ENCODE assay signal across 9 cellular contexts in the genomic region with DNA sequence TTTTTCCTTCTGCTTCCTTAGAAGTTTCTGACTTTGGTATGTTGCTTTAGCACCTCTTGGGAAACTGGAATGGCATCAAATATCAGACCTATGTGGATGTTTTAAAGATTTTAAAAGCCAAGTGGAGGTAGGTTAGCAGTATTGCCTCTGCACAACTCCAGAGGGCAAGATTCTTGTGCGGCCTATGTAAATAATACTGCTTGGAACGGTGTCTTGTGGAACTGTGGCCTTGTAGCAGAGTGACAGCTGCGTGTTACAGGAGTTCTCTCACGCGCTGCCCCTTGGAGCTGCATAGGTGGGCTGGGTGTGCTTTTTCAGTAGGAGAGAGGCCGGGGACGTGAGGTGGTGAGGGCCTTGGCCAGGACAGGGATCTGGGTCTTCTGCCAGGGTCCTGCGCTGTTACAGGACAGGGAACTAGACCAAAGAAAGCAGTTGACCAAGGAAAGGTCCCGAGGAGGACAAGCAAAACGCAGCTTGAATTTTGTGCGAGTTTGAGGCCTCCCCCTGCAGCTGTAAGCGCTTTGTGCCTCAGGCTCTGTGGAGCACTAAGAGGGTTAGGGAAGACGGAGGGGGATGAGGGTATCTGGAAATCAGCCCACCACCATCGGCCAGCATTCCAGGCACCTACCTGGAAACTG. TPM values are rescaled to one million over a fixed set of nuclear protein-coding genes. Genes with fewer than 3 reads are reported as not detected.
DNase-seq lines count a peak whose midpoint lies in the region; ATAC-seq and TF ChIP-seq lines count a peak whose summit lies in the region.
"Had no signal": no experiment of that assay in that cellular context is flagged by ENCODE, and none has a peak within 500 bp of the region (broad histone marks: within the 10 kb centered on the region; RNA-seq: fewer than 3 reads in every experiment).

No MANE protein-coding gene starts in this region.

- H3K9me3 ChIP-seq in left ventricle myocardium inferior (replicated peaks), result no peaks in the 10 kb centered on the region
- H3K9me3 ChIP-seq in mononuclear cell (ENCODE audit: low read depth, low read length), result no peaks in the 10 kb centered on the region
- H3K9me3 ChIP-seq in vagina, result no peaks in the 10 kb centered on the region

- no peaks in the 10 kb centered on the region for H3K9me3 Mint-ChIP-seq in MCF 10A (ENCODE audit: unreplicated experiment)

- peak overlapping the region; percentile 84 for H3K27ac Mint-ChIP-seq in MCF 10A (ENCODE audit: low read depth, unreplicated experiment)

- H3K4me1 ChIP-seq in left ventricle myocardium inferior (peaks cover 29% of the 10 kb centered on the region), mononuclear cell (ENCODE audit: insufficient read depth, low read length) (peaks cover 56% of the 10 kb centered on the region), vagina (peaks cover 34% of the 10 kb centered on the region)

- intact Hi-C loops in left ventricle myocardium inferior (cut with micrococcal nuclease), result no loop called here
- intact Hi-C loops in left ventricle myocardium superior (cut with micrococcal nuclease), result no loop called here
- intact Hi-C loops in MCF 10A (cut with micrococcal nuclease), result no loop called here
- intact Hi-C loops in vagina (cut with DNase I), result no loop called here
- intact Hi-C loops in sciatic nerve (cut with DNase I), result no loop called here

- no peak for DNase-seq in left ventricle myocardium inferior
- DNase-seq in left ventricle myocardium superior, result no peak
- DNase-seq in MCF 10A (ENCODE audit: unreplicated experiment), result no peak
- DNase-seq in vagina (ENCODE audit: extremely low spot score in 2 of 2), result no peak
- DNase-seq in sciatic nerve (ENCODE audit: low spot score), result no peak
- DNase-seq: GDM1 had no signal

- H3K27ac ChIP-seq in left ventricle myocardium inferior (replicated peaks), result no peak overlapping the region
- H3K27ac ChIP-seq in vagina, result no peak overlapping the region

- H3K4me3 Mint-ChIP-seq in MCF 10A (ENCODE audit: unreplicated experiment), result peak overlapping the region; percentile 88

- H3K27me3 ChIP-seq in left ventricle myocardium inferior (ENCODE audit: low read depth), result no peaks in the 10 kb centered on the region
- H3K27me3 ChIP-seq in mononuclear cell (ENCODE audit: insufficient read depth, low read length), result no peaks in the 10 kb centered on the region
- no peaks in the 10 kb centered on the region for H3K27me3 ChIP-seq in vagina

- CTCF ChIA-PET in MCF 10A (lab: Yijun Ruan, JAX), result no interaction called here

- BruUV-seq in MCF 10A (replicated peaks; lab: Mats Ljungman, UMichigan), result TSS peak; percentile 39

- no peak for TF ChIP-seq POLR2A in vagina (IDR thresholded peaks at IDR 0.05)

- no peaks in the 10 kb centered on the region for H3K36me3 ChIP-seq in left ventricle myocardium inferior
- H3K36me3 ChIP-seq in vagina, result no peaks in the 10 kb centered on the region

- H3K4me3 ChIP-seq in left ventricle myocardium inferior, result peak overlapping the region; percentile 87
- peak overlapping the region; percentile 79 for H3K4me3 ChIP-seq in mononuclear cell (ENCODE audit: low read length)
- H3K4me3 ChIP-seq in vagina, result peak overlapping the region; percentile 84 to 85

- H3K36me3 Mint-ChIP-seq in MCF 10A (ENCODE audit: insufficient read depth, unreplicated experiment), result peaks cover 7% of the 10 kb centered on the region

- TF ChIP-seq CTCF in left ventricle myocardium inferior (IDR thresholded peaks at IDR 0.05; ENCODE audit: borderline replicate concordance), result no peak
- no peak for TF ChIP-seq CTCF in MCF 10A (IDR thresholded peaks at IDR 0.05; ENCODE audit: unreplicated experiment)
- TF ChIP-seq CTCF in vagina (IDR thresholded peaks at IDR 0.05), result no peak

- POLR2A ChIA-PET in MCF 10A (lab: Yijun Ruan, JAX), result interaction anchor here (0.9 kb wide), 1 partner anchor 1228 kb away, joined by 5 read pairs; the partner anchor contains the start of gene TCP1

- peaks cover 17% of the 10 kb centered on the region for H3K4me1 Mint-ChIP-seq in MCF 10A (ENCODE audit: insufficient read depth, unreplicated experiment)

- ATAC-seq in left ventricle myocardium superior, result no peak
- ATAC-seq in HG03108 (IDR thresholded peaks at IDR 0.05; ENCODE audit: unreplicated experiment), result no peak
- ATAC-seq in sciatic nerve, result no peak
- ATAC-seq in GM21619 (IDR thresholded peaks at IDR 0.05; ENCODE audit: unreplicated experiment), result no peak

- peaks cover 5% of the 10 kb centered on the region for H3K27me3 Mint-ChIP-seq in MCF 10A (ENCODE audit: insufficient read depth, unreplicated experiment)

RNA-seq across cellular contexts. Expression of gene TMEM181, which starts 1.5 kb away (rescaled TPM):
- 8.8 TPM for total RNA-seq in left ventricle myocardium inferior
- 9.6 TPM for total RNA-seq in left ventricle myocardium superior
- total RNA-seq in MCF 10A (2022), result 25.3 and 28.8 TPM in 2 replicates
- 13.4 TPM for total RNA-seq in mononuclear cell
- 18.4 TPM for total RNA-seq in vagina
- 18.4 TPM for total RNA-seq in sciatic nerve
